1 cellular context compared by ENCODE assay signal in the genomic region with DNA sequence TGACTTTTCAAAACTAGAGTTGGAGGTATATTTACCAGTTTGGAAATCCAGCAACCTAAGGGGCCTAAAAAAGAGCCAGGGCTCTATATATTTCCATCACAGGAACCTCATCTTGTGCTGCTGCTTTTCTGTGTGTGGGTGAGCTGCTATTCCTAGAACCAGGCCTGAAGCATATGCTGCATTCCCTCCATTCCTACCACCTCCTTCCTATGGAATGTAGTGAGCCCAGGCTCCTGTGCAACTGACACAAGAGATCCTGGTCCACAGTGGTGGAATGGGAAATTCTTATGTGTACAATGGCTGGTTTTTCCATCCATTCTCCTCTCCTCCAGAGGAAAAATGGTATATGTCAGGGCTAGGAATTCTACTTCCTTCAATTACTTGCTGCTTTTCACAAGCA.
TF ChIP-seq lines count a peak whose summit lies in the region.

No MANE protein-coding gene starts in this region.

TF ChIP-seq in GM23338, 12 proteins besides CTCF, POLR2A, EP300 and RAD21 (continued from another document):
- TF ChIP-seq, protein P1, sequence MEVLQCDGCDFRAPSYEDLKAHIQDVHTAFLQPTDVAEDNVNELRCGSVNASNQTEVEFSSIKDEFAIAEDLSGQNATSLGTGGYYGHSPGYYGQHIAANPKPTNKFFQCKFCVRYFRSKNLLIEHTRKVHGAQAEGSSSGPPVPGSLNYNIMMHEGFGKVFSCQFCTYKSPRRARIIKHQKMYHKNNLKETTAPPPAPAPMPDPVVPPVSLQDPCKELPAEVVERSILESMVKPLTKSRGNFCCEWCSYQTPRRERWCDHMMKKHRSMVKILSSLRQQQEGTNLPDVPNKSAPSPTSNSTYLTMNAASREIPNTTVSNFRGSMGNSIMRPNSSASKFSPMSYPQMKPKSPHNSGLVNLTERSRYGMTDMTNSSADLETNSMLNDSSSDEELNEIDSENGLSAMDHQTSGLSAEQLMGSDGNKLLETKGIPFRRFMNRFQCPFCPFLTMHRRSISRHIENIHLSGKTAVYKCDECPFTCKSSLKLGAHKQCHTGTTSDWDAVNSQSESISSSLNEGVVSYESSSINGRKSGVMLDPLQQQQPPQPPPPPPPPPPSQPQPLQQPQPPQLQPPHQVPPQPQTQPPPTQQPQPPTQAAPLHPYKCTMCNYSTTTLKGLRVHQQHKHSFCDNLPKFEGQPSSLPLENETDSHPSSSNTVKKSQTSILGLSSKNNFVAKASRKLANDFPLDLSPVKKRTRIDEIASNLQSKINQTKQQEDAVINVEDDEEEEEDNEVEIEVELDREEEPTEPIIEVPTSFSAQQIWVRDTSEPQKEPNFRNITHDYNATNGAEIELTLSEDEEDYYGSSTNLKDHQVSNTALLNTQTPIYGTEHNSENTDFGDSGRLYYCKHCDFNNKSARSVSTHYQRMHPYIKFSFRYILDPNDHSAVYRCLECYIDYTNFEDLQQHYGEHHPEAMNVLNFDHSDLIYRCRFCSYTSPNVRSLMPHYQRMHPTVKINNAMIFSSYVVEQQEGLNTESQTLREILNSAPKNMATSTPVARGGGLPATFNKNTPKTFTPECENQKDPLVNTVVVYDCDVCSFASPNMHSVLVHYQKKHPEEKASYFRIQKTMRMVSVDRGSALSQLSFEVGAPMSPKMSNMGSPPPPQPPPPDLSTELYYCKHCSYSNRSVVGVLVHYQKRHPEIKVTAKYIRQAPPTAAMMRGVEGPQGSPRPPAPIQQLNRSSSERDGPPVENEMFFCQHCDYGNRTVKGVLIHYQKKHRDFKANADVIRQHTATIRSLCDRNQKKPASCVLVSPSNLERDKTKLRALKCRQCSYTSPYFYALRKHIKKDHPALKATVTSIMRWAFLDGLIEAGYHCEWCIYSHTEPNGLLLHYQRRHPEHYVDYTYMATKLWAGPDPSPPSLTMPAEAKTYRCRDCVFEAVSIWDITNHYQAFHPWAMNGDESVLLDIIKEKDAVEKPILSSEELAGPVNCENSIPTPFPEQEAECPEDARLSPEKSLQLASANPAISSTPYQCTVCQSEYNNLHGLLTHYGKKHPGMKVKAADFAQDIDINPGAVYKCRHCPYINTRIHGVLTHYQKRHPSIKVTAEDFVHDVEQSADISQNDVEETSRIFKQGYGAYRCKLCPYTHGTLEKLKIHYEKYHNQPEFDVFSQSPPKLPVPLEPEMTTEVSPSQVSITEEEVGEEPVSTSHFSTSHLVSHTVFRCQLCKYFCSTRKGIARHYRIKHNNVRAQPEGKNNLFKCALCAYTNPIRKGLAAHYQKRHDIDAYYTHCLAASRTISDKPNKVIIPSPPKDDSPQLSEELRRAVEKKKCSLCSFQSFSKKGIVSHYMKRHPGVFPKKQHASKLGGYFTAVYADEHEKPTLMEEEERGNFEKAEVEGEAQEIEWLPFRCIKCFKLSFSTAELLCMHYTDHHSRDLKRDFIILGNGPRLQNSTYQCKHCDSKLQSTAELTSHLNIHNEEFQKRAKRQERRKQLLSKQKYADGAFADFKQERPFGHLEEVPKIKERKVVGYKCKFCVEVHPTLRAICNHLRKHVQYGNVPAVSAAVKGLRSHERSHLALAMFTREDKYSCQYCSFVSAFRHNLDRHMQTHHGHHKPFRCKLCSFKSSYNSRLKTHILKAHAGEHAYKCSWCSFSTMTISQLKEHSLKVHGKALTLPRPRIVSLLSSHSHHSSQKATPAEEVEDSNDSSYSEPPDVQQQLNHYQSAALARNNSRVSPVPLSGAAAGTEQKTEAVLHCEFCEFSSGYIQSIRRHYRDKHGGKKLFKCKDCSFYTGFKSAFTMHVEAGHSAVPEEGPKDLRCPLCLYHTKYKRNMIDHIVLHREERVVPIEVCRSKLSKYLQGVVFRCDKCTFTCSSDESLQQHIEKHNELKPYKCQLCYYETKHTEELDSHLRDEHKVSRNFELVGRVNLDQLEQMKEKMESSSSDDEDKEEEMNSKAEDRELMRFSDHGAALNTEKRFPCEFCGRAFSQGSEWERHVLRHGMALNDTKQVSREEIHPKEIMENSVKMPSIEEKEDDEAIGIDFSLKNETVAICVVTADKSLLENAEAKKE (CRISPR knock-in tag; IDR thresholded peaks at IDR 0.05): no peak
- TF ChIP-seq ZNF114 (CRISPR knock-in tag; IDR thresholded peaks at IDR 0.05) (no peak), POLR2AphosphoS5 (IDR thresholded peaks at IDR 0.05; ENCODE audit: low read depth) (no peak), NANOG (IDR thresholded peaks at IDR 0.05; ENCODE audit: borderline replicate concordance) (no peak), EZH2phosphoT487 (IDR thresholded peaks at IDR 0.05; ENCODE audit: unreplicated experiment) (no peak), ZNF331 (CRISPR knock-in tag; IDR thresholded peaks at IDR 0.05; ENCODE audit: low read depth) (no peak), JUNB (IDR thresholded peaks at IDR 0.05; ENCODE audit: unreplicated experiment) (no peak)
- TF ChIP-seq, protein P2, sequence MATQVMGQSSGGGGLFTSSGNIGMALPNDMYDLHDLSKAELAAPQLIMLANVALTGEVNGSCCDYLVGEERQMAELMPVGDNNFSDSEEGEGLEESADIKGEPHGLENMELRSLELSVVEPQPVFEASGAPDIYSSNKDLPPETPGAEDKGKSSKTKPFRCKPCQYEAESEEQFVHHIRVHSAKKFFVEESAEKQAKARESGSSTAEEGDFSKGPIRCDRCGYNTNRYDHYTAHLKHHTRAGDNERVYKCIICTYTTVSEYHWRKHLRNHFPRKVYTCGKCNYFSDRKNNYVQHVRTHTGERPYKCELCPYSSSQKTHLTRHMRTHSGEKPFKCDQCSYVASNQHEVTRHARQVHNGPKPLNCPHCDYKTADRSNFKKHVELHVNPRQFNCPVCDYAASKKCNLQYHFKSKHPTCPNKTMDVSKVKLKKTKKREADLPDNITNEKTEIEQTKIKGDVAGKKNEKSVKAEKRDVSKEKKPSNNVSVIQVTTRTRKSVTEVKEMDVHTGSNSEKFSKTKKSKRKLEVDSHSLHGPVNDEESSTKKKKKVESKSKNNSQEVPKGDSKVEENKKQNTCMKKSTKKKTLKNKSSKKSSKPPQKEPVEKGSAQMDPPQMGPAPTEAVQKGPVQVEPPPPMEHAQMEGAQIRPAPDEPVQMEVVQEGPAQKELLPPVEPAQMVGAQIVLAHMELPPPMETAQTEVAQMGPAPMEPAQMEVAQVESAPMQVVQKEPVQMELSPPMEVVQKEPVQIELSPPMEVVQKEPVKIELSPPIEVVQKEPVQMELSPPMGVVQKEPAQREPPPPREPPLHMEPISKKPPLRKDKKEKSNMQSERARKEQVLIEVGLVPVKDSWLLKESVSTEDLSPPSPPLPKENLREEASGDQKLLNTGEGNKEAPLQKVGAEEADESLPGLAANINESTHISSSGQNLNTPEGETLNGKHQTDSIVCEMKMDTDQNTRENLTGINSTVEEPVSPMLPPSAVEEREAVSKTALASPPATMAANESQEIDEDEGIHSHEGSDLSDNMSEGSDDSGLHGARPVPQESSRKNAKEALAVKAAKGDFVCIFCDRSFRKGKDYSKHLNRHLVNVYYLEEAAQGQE (IDR thresholded peaks at IDR 0.05; ENCODE audit: unreplicated experiment): no peak
- TF ChIP-seq, protein P3, sequence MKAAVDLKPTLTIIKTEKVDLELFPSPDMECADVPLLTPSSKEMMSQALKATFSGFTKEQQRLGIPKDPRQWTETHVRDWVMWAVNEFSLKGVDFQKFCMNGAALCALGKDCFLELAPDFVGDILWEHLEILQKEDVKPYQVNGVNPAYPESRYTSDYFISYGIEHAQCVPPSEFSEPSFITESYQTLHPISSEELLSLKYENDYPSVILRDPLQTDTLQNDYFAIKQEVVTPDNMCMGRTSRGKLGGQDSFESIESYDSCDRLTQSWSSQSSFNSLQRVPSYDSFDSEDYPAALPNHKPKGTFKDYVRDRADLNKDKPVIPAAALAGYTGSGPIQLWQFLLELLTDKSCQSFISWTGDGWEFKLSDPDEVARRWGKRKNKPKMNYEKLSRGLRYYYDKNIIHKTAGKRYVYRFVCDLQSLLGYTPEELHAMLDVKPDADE (IDR thresholded peaks at IDR 0.05): no peak
